8 cellular contexts compared by ENCODE assay signal in the genomic region with DNA sequence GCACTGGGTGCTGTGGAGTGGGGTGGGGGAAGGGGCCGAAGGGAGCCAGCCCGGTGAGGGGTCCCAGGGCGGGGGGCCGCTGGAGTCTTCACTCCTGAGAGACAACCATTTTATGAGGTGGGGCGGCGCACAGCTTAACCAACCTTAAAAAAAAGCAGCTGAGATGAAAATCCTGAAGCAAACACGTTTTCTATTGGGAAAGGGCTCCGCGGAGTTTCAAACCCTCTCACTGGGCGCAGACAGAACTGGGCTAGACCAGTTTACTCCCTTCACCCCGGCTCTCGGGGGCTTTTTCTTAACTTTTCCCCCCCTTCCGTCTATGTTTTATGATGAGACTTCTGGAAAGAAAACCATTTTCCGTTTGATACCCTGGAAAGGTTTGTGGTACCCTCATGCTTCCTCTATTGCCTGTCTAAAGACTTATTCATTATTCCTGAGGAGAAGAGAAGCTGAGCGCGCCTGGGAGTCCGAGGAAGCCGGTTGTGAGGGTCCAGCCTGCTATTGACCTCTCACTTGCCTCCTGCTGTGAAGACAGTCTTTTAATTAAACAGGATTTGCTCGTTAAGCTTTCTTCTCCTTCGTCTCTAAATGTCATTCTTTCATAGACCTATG. TPM values are rescaled to one million over a fixed set of nuclear protein-coding genes. Genes with fewer than 3 reads are reported as not detected.
DNase-seq lines count a peak whose midpoint lies in the region; ATAC-seq, FAIRE-seq and TF ChIP-seq lines count a peak whose summit lies in the region.

No MANE protein-coding gene starts in this region.

- H2AFZ ChIP-seq in GM12878 (ENCODE audit: control insufficient read depth, low read depth, low read length) (peak overlapping the region; percentile 71), keratinocyte (ENCODE audit: control insufficient read depth, low read length) (peak overlapping the region; percentile 27)

- no peaks in the 10 kb centered on the region for H3K36me3 Mint-ChIP-seq in Calu3 (ENCODE audit: insufficient read depth, unreplicated experiment)

- CTCF ChIA-PET in Calu3 (lab: Charles Lee) (interaction anchor here (0.6 to 4.0 kb wide), 12 partner anchors 16 to 338 kb away, joined by 3 to 62 read pairs (median 4); no protein-coding TSS in a partner anchor), GM12878 (lab: Yijun Ruan, JAX) (interaction anchor here (0.6 to 9.0 kb wide), 67 partner anchors 10 to 1038 kb away, joined by 3 to 454 read pairs (median 5); a partner anchor contains a TSS)

- H3K4me1 ChIP-seq in GM12878 (ENCODE audit: control insufficient read depth, insufficient read depth, low read length) (peaks cover 4% of the 10 kb centered on the region), keratinocyte (ENCODE audit: control insufficient read depth, extremely low read depth, insufficient read depth, low read length) (peaks cover 20% of the 10 kb centered on the region)

- peak overlapping the region; percentile 92 for H3K9ac ChIP-seq in GM12878 (ENCODE audit: control insufficient read depth, insufficient read depth, low read length)
- peak overlapping the region; percentile 73 for H3K9ac ChIP-seq in keratinocyte (ENCODE audit: control insufficient read depth, extremely low read depth, insufficient read depth, low read length)

- peaks cover 42% of the 10 kb centered on the region for H3K79me2 ChIP-seq in GM12878 (ENCODE audit: control insufficient read depth, insufficient read depth, low read length)
- H3K79me2 ChIP-seq in keratinocyte (ENCODE audit: control insufficient read depth, insufficient read depth, low read length): peaks cover 44% of the 10 kb centered on the region

- no peak for DNase-seq in Calu3
- peak; percentile 68 for DNase-seq in Kasumi-1 (lab: John Stamatoyannopoulos, UW)
- no peak for DNase-seq in GM12878 (ENCODE audit: low read depth, low spot score)
- DNase-seq in keratinocyte (ENCODE audit: low read depth, low spot score): no peak
- peak in 12 of 49 donors; percentile 13 to 65 (median 28) for DNase-seq in substantia nigra (lab: John Stamatoyannopoulos, UW)
- no peak for DNase-seq in GM19238 (ENCODE audit: insufficient read length, low spot score)

- peaks cover 19% of the 10 kb centered on the region for H3K4me1 Mint-ChIP-seq in Calu3 (ENCODE audit: low read depth, unreplicated experiment)

- peak overlapping the region; percentile 84 for H3K27ac Mint-ChIP-seq in Calu3 (ENCODE audit: unreplicated experiment)

- H3K9me3 Mint-ChIP-seq in Calu3 (ENCODE audit: low read depth, unreplicated experiment): no peaks in the 10 kb centered on the region

- H3K4me3 Mint-ChIP-seq in Calu3 (ENCODE audit: low read depth, unreplicated experiment): no peak overlapping the region

- peak overlapping the region; percentile 92 for H3K27ac ChIP-seq in GM12878 (ENCODE audit: control insufficient read depth, insufficient read depth)
- H3K27ac ChIP-seq in keratinocyte (ENCODE audit: control insufficient read depth, insufficient read depth, low read length): peak overlapping the region; percentile 71
- peak overlapping the region; percentile 96 for H3K27ac ChIP-seq in substantia nigra (ENCODE audit: low read depth, low read length, poor library complexity, severe bottlenecking)

- under 1% methylated on average over 17 of the region's 20 CpGs for WGBS in GM12878 (ENCODE audit: insufficient coverage, insufficient replicate concordance, low lambda C conversion rate, missing lambda C conversion rate)

- peaks cover 2% of the 10 kb centered on the region for H3K9me1 ChIP-seq in keratinocyte (ENCODE audit: control insufficient read depth, extremely low read depth, insufficient read depth, low read length)

- intact Hi-C loops in Calu3 (cut with micrococcal nuclease; ENCODE audit: unreplicated experiment): loop anchor here (1.0 to 5.0 kb wide), 4 partner anchors 62 to 291 kb away; no protein-coding TSS in a partner anchor
- intact Hi-C loops in GM12878 (cut with micrococcal nuclease; ENCODE audit: unreplicated experiment): loop anchor here (1.0 to 10.0 kb wide), 7 partner anchors 62 to 350 kb away; no protein-coding TSS in a partner anchor

- POLR2A ChIA-PET in GM12878 (lab: Charles Lee): interaction anchor here (0.7 to 5.2 kb wide), 16 partner anchors 8 to 313 kb away, joined by 3 to 87 read pairs (median 6); no protein-coding TSS in a partner anchor

- peak overlapping the region; percentile 95 for H3K4me2 ChIP-seq in GM12878 (ENCODE audit: control insufficient read depth, insufficient read depth)
- H3K4me2 ChIP-seq in keratinocyte (ENCODE audit: control insufficient read depth, extremely low read depth, insufficient read depth, low read depth, low read length): peak overlapping the region; percentile 70

- H4K20me1 ChIP-seq in GM12878 (ENCODE audit: control insufficient read depth, insufficient read depth) (no peaks in the 10 kb centered on the region), keratinocyte (ENCODE audit: control insufficient read depth, extremely low read depth, insufficient read depth, low read length) (no peaks in the 10 kb centered on the region)

- FAIRE-seq in GM12878 (lab: Jason Lieb, UNC) (no peak), keratinocyte (lab: Jason Lieb, UNC) (no peak)

- SMC1A ChIA-PET in GM12878 (lab: Charles Lee; ENCODE audit: uncharacterized antibody, unreplicated experiment): interaction anchor here (0.6 to 6.4 kb wide), 57 partner anchors 10 to 668 kb away, joined by 3 to 271 read pairs (median 6); a partner anchor contains a TSS

- TF ChIP-seq CTCF in Calu3 (IDR thresholded peaks at IDR 0.05; ENCODE audit: unreplicated experiment) (no peak), GM12878 (IDR thresholded peaks at IDR 0.05 in 2 of 3, conservative IDR thresholded peaks at IDR 0.05 in 1 of 3; ENCODE audit: control insufficient read depth in 2 of 3, extremely low read depth in 1 of 3, insufficient read depth in 1 of 3, low read depth in 3 of 3, low read length in 3 of 3) (no peak), keratinocyte (optimal IDR thresholded peaks at IDR 0.05 in 1 of 3, IDR thresholded peaks at IDR 0.05 in 1 of 3, conservative IDR thresholded peaks at IDR 0.05 in 1 of 3; ENCODE audit: extremely low read depth in 1 of 3, insufficient read depth in 2 of 3, low read length in 3 of 3) (no peak)

- peak; percentile 15 for ATAC-seq in GM12878
- no peak for ATAC-seq in HG02759 (IDR thresholded peaks at IDR 0.05; ENCODE audit: unreplicated experiment)
- ATAC-seq in HG03175 (IDR thresholded peaks at IDR 0.05; ENCODE audit: unreplicated experiment): no peak

- no peaks in the 10 kb centered on the region for H3K9me3 ChIP-seq in GM12878 (replicated peaks; ENCODE audit: control insufficient read depth, insufficient read depth, low read length)
- H3K9me3 ChIP-seq in keratinocyte (ENCODE audit: control insufficient read depth, low read depth, low read length): no peaks in the 10 kb centered on the region

- no peaks in the 10 kb centered on the region for H3K27me3 Mint-ChIP-seq in Calu3 (ENCODE audit: unreplicated experiment)

- H3K4me3 ChIP-seq in GM12878 (peak overlapping the region; percentile 96), keratinocyte (ENCODE audit: control insufficient read depth in 2 of 3, extremely low read depth in 1 of 3, insufficient read depth in 2 of 3, low read depth in 1 of 3, low read length in 3 of 3) (peak overlapping the region; percentile 70 to 97 (median 71))

- TF ChIP-seq POLR2A in GM12878 (IDR thresholded peaks at IDR 0.05; ENCODE audit: low read depth, low read length): no peak

- BruUV-seq in Calu3 (replicated peaks; lab: Mats Ljungman, UMichigan) (no TSS peak), GM12878 (replicated peaks; lab: Mats Ljungman, UMichigan) (TSS peak; percentile 86)

- dilution Hi-C loops in keratinocyte (cut with MboI; ENCODE audit: extremely low pct_ligation_motif_present, low sequenced_read_pairs): no loop called here

- RAD21 ChIA-PET in GM12878 (lab: Charles Lee; ENCODE audit: unreplicated experiment): interaction anchor here (0.6 to 6.8 kb wide), 62 partner anchors 8 to 561 kb away, joined by 3 to 300 read pairs (median 6); a partner anchor contains a TSS

- in situ Hi-C loops in GM12878 (cut with MboI): loop anchor here (5.0 kb wide), 1 partner anchor 123 kb away; no protein-coding TSS in a partner anchor

- TF ChIP-seq RAD21 in GM12878 (IDR thresholded peaks at IDR 0.05; ENCODE audit: insufficient read depth, low read depth, low read length): no peak

- H3K36me3 ChIP-seq in GM12878 (ENCODE audit: control insufficient read depth in 2 of 2, insufficient read depth in 2 of 2, low read length in 1 of 2) (no peaks in the 10 kb centered on the region), keratinocyte (ENCODE audit: control insufficient read depth in 2 of 2, extremely low read depth in 1 of 2, insufficient read depth in 2 of 2, low read length in 2 of 2) (no peaks in the 10 kb centered on the region)

- no peak for TF ChIP-seq EP300 in GM12878 (IDR thresholded peaks at IDR 0.05; ENCODE audit: borderline replicate concordance in 1 of 2, control insufficient read depth in 1 of 2, low read depth in 2 of 2, low read length in 2 of 2)

- no peaks in the 10 kb centered on the region for H3K27me3 ChIP-seq in GM12878 (replicated peaks in 1 of 2; ENCODE audit: control insufficient read depth in 2 of 2, insufficient read depth in 2 of 2, low read length in 1 of 2)
- H3K27me3 ChIP-seq in keratinocyte (ENCODE audit: control insufficient read depth, extremely low read depth, insufficient read depth, low read length): no peaks in the 10 kb centered on the region

RNA-seq across cellular contexts. Expression of a gene that starts 0.5 kb away (rescaled TPM):
- 21.9 and 22.9 TPM in 2 replicates for total RNA-seq in Calu3 (2022)
- total RNA-seq in GM12878 (2013; cell fraction: nucleolus; rRNA removed): 242 and 253 TPM in 2 replicates
- total RNA-seq in GM12878 (2014; rRNA removed): 29.6 and 31.2 TPM in 2 replicates
- 33.5 and 36.9 TPM in 2 replicates for total RNA-seq in GM12878 (2014; rRNA removed; fragmentation: Illumina TruSeq; extraction: Trizol)
- 45.1 and 49.8 TPM in 2 replicates for total RNA-seq in GM12878 (2021)
- 21.6 TPM for polyA plus RNA-seq in GM12878 (2011; ENCODE audit: low read depth)
- 65.9 and 72.0 TPM in 2 replicates for polyA plus RNA-seq in GM12878 (2011; rRNA removed)
- 44.1 and 49.3 TPM in 2 replicates for polyA plus RNA-seq in GM12878 (2011; cell fraction: cytosol; rRNA removed)
- 57.6 and 60.1 TPM in 2 replicates for polyA plus RNA-seq in GM12878 (2011; cell fraction: nucleus; rRNA removed)
- 32.0 and 33.4 TPM in 2 replicates for polyA plus RNA-seq in GM12878 (2012)
- polyA plus RNA-seq in GM12878 (2014; fragmentation: Illumina TruSeq; extraction: Trizol): 34.5 and 38.1 TPM in 2 replicates
- polyA plus RNA-seq in GM12878 (2014; fragmentation: Nextera tagmentation; extraction: Ambion mirVana): 10 to 100 TPM in 1 of 2 experiments, 1 to 10 TPM in 1; 9.3 to 15.3 TPM
- 31.4 and 32.4 TPM in 2 replicates for polyA plus RNA-seq in GM12878 (2014; rRNA removed)
- polyA plus RNA-seq in GM12878 (2016; fragmentation: Nextera tagmentation; extraction: Ambion mirVana): 10 to 100 TPM; 37.0 to 40.9 TPM
- polyA minus RNA-seq in GM12878 (2011; rRNA and poly(A)+ RNA removed): 151 and 236 TPM in 2 replicates
- polyA minus RNA-seq in GM12878 (2011; cell fraction: cytosol; rRNA and poly(A)+ RNA removed): 53.9 and 54.5 TPM in 2 replicates
- polyA minus RNA-seq in GM12878 (2011; cell fraction: nucleus; rRNA and poly(A)+ RNA removed): 57.7 and 94.9 TPM in 2 replicates
- 11.3 to 23.1 TPM (median 13.9 TPM) in 3 replicates for polyA plus RNA-seq in keratinocyte
- 8.2 TPM for polyA plus RNA-seq in keratinocyte (2011; ENCODE audit: low read depth)
- polyA plus RNA-seq in keratinocyte (2011; cell fraction: cytosol; rRNA removed): 14.4 and 18.0 TPM in 2 replicates
- 23.1 and 25.8 TPM in 2 replicates for polyA plus RNA-seq in keratinocyte (2011; cell fraction: nucleus; rRNA removed)
- polyA plus RNA-seq in keratinocyte (2012; ENCODE audit: low replicate concordance): 13.1 and 22.8 TPM in 2 replicates
- 26.8 to 40.0 TPM (median 30.9 TPM) in 3 replicates for polyA minus RNA-seq in keratinocyte
- polyA minus RNA-seq in keratinocyte (2011; cell fraction: cytosol; rRNA and poly(A)+ RNA removed): 18.8 TPM
- polyA minus RNA-seq in keratinocyte (2011; cell fraction: nucleus; rRNA and poly(A)+ RNA removed): 35.5 and 69.9 TPM in 2 replicates

RNA-seq across cellular contexts. Expression of a gene that starts 10.9 kb away (rescaled TPM):
- total RNA-seq in Calu3 (2022) (0.17 and 0.50 TPM in 2 replicates), GM12878 (2014; rRNA removed) (0.85 and 0.93 TPM in 2 replicates), GM12878 (2014; rRNA removed; fragmentation: Illumina TruSeq; extraction: Trizol) (1.1 and 1.6 TPM in 2 replicates), GM12878 (2021) (0.98 and 1.1 TPM in 2 replicates)
- 1.5 and 1.6 TPM in 2 replicates for total RNA-seq in GM12878 (2013; cell fraction: nucleolus; rRNA removed)
- polyA plus RNA-seq in GM12878 (2011; ENCODE audit: low read depth): not detected
- polyA plus RNA-seq in GM12878 (2011; rRNA removed) (0.39 and 0.55 TPM in 2 replicates), GM12878 (2014; fragmentation: Illumina TruSeq; extraction: Trizol) (0.35 and 1.6 TPM in 2 replicates), GM12878 (2014; fragmentation: Nextera tagmentation; extraction: Ambion mirVana) (under 1 TPM; 0.56 to 0.71 TPM), GM12878 (2014; rRNA removed) (0.96 and 1.2 TPM in 2 replicates), GM12878 (2016; fragmentation: Nextera tagmentation; extraction: Ambion mirVana) (1 to 10 TPM; 2.0 to 2.6 TPM), keratinocyte (0.08 to 0.17 TPM (median 0.13 TPM) in 3 replicates)
- polyA plus RNA-seq in GM12878 (2011; cell fraction: cytosol; rRNA removed): 0.03 and 0.05 TPM in 2 replicates
- polyA plus RNA-seq in GM12878 (2011; cell fraction: nucleus; rRNA removed): 0.18 and 0.50 TPM in 2 replicates
- polyA plus RNA-seq in GM12878 (2012): 0.37 and 0.41 TPM in 2 replicates
- polyA minus RNA-seq in GM12878 (2011; rRNA and poly(A)+ RNA removed): 0.37 TPM in 1 of 2 replicates, not detected in the other
- not detected in 2 replicates for polyA minus RNA-seq in GM12878 (2011; cell fraction: cytosol; rRNA and poly(A)+ RNA removed)
- polyA minus RNA-seq in GM12878 (2011; cell fraction: nucleus; rRNA and poly(A)+ RNA removed): 0.19 and 0.24 TPM in 2 replicates
- 0.51 TPM for polyA plus RNA-seq in keratinocyte (2011; ENCODE audit: low read depth)
- polyA plus RNA-seq in keratinocyte (2011; cell fraction: cytosol; rRNA removed): 0.09 and 0.10 TPM in 2 replicates
- polyA plus RNA-seq in keratinocyte (2011; cell fraction: nucleus; rRNA removed): 0.28 and 0.33 TPM in 2 replicates
- polyA plus RNA-seq in keratinocyte (2012; ENCODE audit: low replicate concordance): 0.08 and 0.29 TPM in 2 replicates
- not detected in 3 replicates for polyA minus RNA-seq in keratinocyte
- polyA minus RNA-seq in keratinocyte (2011; cell fraction: cytosol; rRNA and poly(A)+ RNA removed): not detected
- polyA minus RNA-seq in keratinocyte (2011; cell fraction: nucleus; rRNA and poly(A)+ RNA removed): 0.74 and 1.2 TPM in 2 replicates

Comparison
In these comparisons a context has a peak if more than half of its experiments do, and no peak if none do; other contexts are left out.
1. DNase-seq: peak in Kasumi-1 (2 of 2); none in Calu3 (single experiment), GM12878 (single experiment), keratinocyte (single experiment) and GM19238 (single experiment).
2. Peak in every context shown above with its lines, with median percentiles within 50 percentile points of each other: H3K27ac ChIP-seq.